8 cellular contexts compared by ENCODE assay signal in genomic region chr10:22251751-22252285, GRCh38. TPM values are rescaled to one million over a fixed set of nuclear protein-coding genes. Genes with fewer than 3 reads are reported as not detected.
DNase-seq lines count a peak whose midpoint lies in the region; ATAC-seq and TF ChIP-seq lines count a peak whose summit lies in the region.

No MANE protein-coding gene starts in this region.

- H3K4me1 Mint-ChIP-seq in nephron: peaks cover 5% of the 10 kb centered on the region
- H3K4me1 Mint-ChIP-seq in stimulated activated naive CD8-positive, alpha-beta T cell treated with anti-CD3 and anti-CD28 coated beads, Interleukin-15, amount 100 ng/mL, for 72 hours: peaks cover 31% of the 10 kb centered on the region

- no peaks in the 10 kb centered on the region for H3K36me3 Mint-ChIP-seq in nephron (ENCODE audit: low read depth)

- peak overlapping the region; percentile 62 for H3K4me3 ChIP-seq in fibroblast of the aortic adventitia (ENCODE audit: low read depth, low read length)

- peak; percentile 49 for ATAC-seq in HG03045 (IDR thresholded peaks at IDR 0.05; ENCODE audit: unreplicated experiment)
- peak; percentile 18 for ATAC-seq in stimulated activated naive CD8-positive, alpha-beta T cell treated with anti-CD3 and anti-CD28 coated beads, Interleukin-15, amount 100 ng/mL, for 72 hours

- DNase-seq in NCI-H510A treated with DMSO at 0.1 percent for 48 hours (lab: John Stamatoyannopoulos, UW) (peak; percentile 39), NCI-H510A (lab: John Stamatoyannopoulos, UW) (no peak), NOMO-1 treated with dmso at 0.1 percent for 144 hours (lab: John Stamatoyannopoulos, UW; ENCODE audit: unreplicated experiment) (peak; percentile 78), fibroblast of the aortic adventitia (ENCODE audit: low read depth) (peak; percentile 65)
- DNase-seq in activated T-helper 1 cell treated with anti-CD3 and anti-CD28 coated beads, Interleukin-2, amount 50 U/mL, for 16 hours (ENCODE audit: low read depth in 1 of 2, low spot score in 1 of 2): peak; percentile 40 to 49
- DNase-seq in stimulated activated naive CD8-positive, alpha-beta T cell treated with anti-CD3 and anti-CD28 coated beads, Interleukin-15, amount 100 ng/mL, for 72 hours: peak; percentile 63 to 74

- H3K27me3 Mint-ChIP-seq in nephron (ENCODE audit: low read depth): peaks cover 55% of the 10 kb centered on the region
- peaks cover 31% of the 10 kb centered on the region for H3K27me3 Mint-ChIP-seq in stimulated activated naive CD8-positive, alpha-beta T cell treated with anti-CD3 and anti-CD28 coated beads, Interleukin-15, amount 100 ng/mL, for 72 hours

- TF ChIP-seq CTCF in fibroblast of the aortic adventitia (IDR thresholded peaks at IDR 0.05; ENCODE audit: insufficient read depth, low read length) (no peak), nephron (IDR thresholded peaks at IDR 0.05; ENCODE audit: unreplicated experiment in 3 of 3) (no peak)

- H3K27ac Mint-ChIP-seq in nephron: peak overlapping the region; percentile 99
- H3K27ac Mint-ChIP-seq in stimulated activated naive CD8-positive, alpha-beta T cell treated with anti-CD3 and anti-CD28 coated beads, Interleukin-15, amount 100 ng/mL, for 72 hours: peak overlapping the region; percentile 97 to 99

- no peaks in the 10 kb centered on the region for H3K9me3 Mint-ChIP-seq in nephron
- no peaks in the 10 kb centered on the region for H3K9me3 Mint-ChIP-seq in stimulated activated naive CD8-positive, alpha-beta T cell treated with anti-CD3 and anti-CD28 coated beads, Interleukin-15, amount 100 ng/mL, for 72 hours

- peak overlapping the region; percentile 89 to 97 (median 90) for H3K4me3 Mint-ChIP-seq in nephron
- H3K4me3 Mint-ChIP-seq in stimulated activated naive CD8-positive, alpha-beta T cell treated with anti-CD3 and anti-CD28 coated beads, Interleukin-15, amount 100 ng/mL, for 72 hours: peak overlapping the region; percentile 83 to 94

RNA-seq across cellular contexts. Expression of gene EBLN1, which starts 34.0 kb away (rescaled TPM):
- not detected in 2 replicates for total RNA-seq in fibroblast of the aortic adventitia (ENCODE audit: low replicate concordance)
